8 cellular contexts compared by ENCODE assay signal in the genomic region with DNA sequence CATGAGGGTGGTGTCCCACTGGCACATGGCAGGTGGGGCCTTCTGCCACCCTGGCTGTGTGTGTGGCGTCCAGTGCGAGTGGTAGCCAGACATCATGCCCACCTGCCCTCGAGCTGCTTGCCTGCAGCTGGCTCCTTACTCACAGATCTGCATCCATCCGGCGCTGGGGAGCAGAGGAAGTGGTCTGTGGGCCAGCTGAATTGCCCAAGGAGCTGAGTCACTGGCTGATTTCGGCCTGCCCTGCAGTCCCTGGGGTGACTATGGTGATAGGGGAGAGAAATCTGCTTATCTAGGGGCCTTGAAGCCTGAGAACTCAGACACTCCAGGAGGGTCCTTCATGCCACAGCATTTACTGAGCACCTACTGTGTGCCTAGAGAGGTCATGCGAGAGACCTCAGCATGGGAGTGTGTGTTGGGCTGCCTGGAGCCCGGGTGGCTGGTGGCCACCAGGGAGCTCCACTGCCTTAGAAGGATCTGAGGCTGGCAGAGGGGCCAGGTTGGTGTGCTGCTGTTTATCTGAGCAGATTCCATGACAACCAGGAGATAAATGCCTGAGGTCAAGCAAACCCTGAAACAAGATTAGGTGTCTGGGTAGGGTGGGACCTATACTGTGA. TPM values are rescaled to one million over a fixed set of nuclear protein-coding genes. Genes with fewer than 3 reads are reported as not detected.
A peak's percentile ranks its signal among the peaks of the same experiment; 100 is the strongest.
DNase-seq lines count a peak whose midpoint lies in the region; ATAC-seq, FAIRE-seq and TF ChIP-seq lines count a peak whose summit lies in the region.

No MANE protein-coding gene starts in this region.

- H3K79me2 ChIP-seq in astrocyte (ENCODE audit: insufficient read depth, low read length) = peaks cover 8% of the 10 kb centered on the region

- H3K9ac ChIP-seq in astrocyte (ENCODE audit: low read length) = peak overlapping the region; percentile 75

- peak overlapping the region; percentile 68 for H3K4me2 ChIP-seq in astrocyte (ENCODE audit: low read length)

- intact Hi-C loops in CD14-positive monocyte (cut with micrococcal nuclease) = loop anchor here (2.0 to 5.0 kb wide), 3 partner anchors 30 to 66 kb away; a partner anchor contains a TSS

- ATAC-seq in GM19397 (IDR thresholded peaks at IDR 0.05; ENCODE audit: unreplicated experiment) (peak; percentile 38), T-helper 17 cell (peak; percentile 46)

- no peaks in the 10 kb centered on the region for H3K36me3 ChIP-seq in astrocyte (ENCODE audit: insufficient read depth, low read length)

- H3K9me3 ChIP-seq in T-helper 17 cell (ENCODE audit: control insufficient read depth, low read length, poor library complexity, severe bottlenecking) (no peaks in the 10 kb centered on the region), astrocyte (ENCODE audit: insufficient read depth, low read depth, low read length) (no peaks in the 10 kb centered on the region)

- H3K4me1 ChIP-seq in astrocyte (ENCODE audit: insufficient read depth, low read length) = peaks cover 62% of the 10 kb centered on the region

- H3K4me3 Mint-ChIP-seq in CD14-positive monocyte (peak overlapping the region; percentile 63 to 79), T-helper 17 cell (peak overlapping the region; percentile 86), astrocyte (ENCODE audit: unreplicated experiment) (peak overlapping the region; percentile 57)

- H3K27ac Mint-ChIP-seq in CD14-positive monocyte = peak overlapping the region; percentile 95 to 98 (median 98)
- peak overlapping the region; percentile 99 for H3K27ac Mint-ChIP-seq in T-helper 17 cell
- H3K27ac Mint-ChIP-seq in astrocyte (ENCODE audit: unreplicated experiment) = peak overlapping the region; percentile 91

- TF ChIP-seq CTCF in CD14-positive monocyte (IDR thresholded peaks at IDR 0.05) (peak; percentile 44), astrocyte (IDR thresholded peaks at IDR 0.05; ENCODE audit: insufficient read depth, low read depth, low read length) (peak; percentile 10)

- H3K4me1 Mint-ChIP-seq in CD14-positive monocyte (peaks cover 99% of the 10 kb centered on the region), T-helper 17 cell (peaks cover 86% of the 10 kb centered on the region), astrocyte (ENCODE audit: low read depth, unreplicated experiment) (peaks cover 75% of the 10 kb centered on the region)

- H3K36me3 Mint-ChIP-seq in CD14-positive monocyte (peaks cover 38 to 47% of the 10 kb centered on the region in 2 donors), T-helper 17 cell (ENCODE audit: low read depth) (peaks cover 5% of the 10 kb centered on the region), astrocyte (ENCODE audit: low read depth, unreplicated experiment) (peaks cover 7% of the 10 kb centered on the region)

- FAIRE-seq in astrocyte (lab: Jason Lieb, UNC) = no peak

- no peak overlapping the region for H2AFZ ChIP-seq in astrocyte (ENCODE audit: low read depth, low read length)

- H3K27ac ChIP-seq in astrocyte (ENCODE audit: low read depth, low read length) = peak overlapping the region; percentile 95

- DNase-seq in CD14-positive monocyte (ENCODE audit: low spot score) (peak; percentile 97), HS-5 (ENCODE audit: low read depth) (peak; percentile 85), T-helper 17 cell (peak in 1 of 3 donors; percentile 46), astrocyte (ENCODE audit: low read depth) (peak; percentile 94), islet precursor cell (peak; percentile 86), D341Med (ENCODE audit: low spot score) (no peak)
- peak; percentile 50 to 57 for DNase-seq in stimulated activated CD4-positive, alpha-beta T cell treated with anti-CD3 and anti-CD28 coated beads, Interleukin-2, amount 100 ng/mL, for 48 hours

- no peaks in the 10 kb centered on the region for H4K20me1 ChIP-seq in astrocyte (ENCODE audit: insufficient read depth, low read length)

- H3K27me3 ChIP-seq in astrocyte (ENCODE audit: insufficient read depth, low read length) = no peaks in the 10 kb centered on the region

- peaks cover 0 to 2% (median 2%) of the 10 kb centered on the region in 3 donors for H3K27me3 Mint-ChIP-seq in CD14-positive monocyte (ENCODE audit: low read depth in 3 of 3)
- no peaks in the 10 kb centered on the region for H3K27me3 Mint-ChIP-seq in T-helper 17 cell
- no peaks in the 10 kb centered on the region for H3K27me3 Mint-ChIP-seq in astrocyte (ENCODE audit: low read depth, unreplicated experiment)

- H3K4me3 ChIP-seq in astrocyte (ENCODE audit: insufficient read depth, low read depth, low read length) = peak overlapping the region; percentile 10

- no peaks in the 10 kb centered on the region for H3K9me3 Mint-ChIP-seq in CD14-positive monocyte
- no peaks in the 10 kb centered on the region for H3K9me3 Mint-ChIP-seq in astrocyte (ENCODE audit: unreplicated experiment)

RNA-seq across cellular contexts. Expression of a gene that starts 57.1 kb away (rescaled TPM):
- 1 to 10 TPM; 2.4 to 3.5 TPM for polyA plus RNA-seq in CD14-positive monocyte
- total RNA-seq in T-helper 17 cell (1 to 10 TPM; 3.4 to 3.7 TPM), astrocyte (5.8 and 8.3 TPM in 2 replicates)
